1 cellular context compared by ENCODE assay signal in genomic region chr7:100483101-100483727, GRCh38.
TF ChIP-seq lines count a peak whose summit lies in the region.

No MANE protein-coding gene starts in this region.

TF ChIP-seq in K562, 482 proteins besides CTCF, POLR2A, EP300 and RAD21 (continued from another document and continues in another):
- TF ChIP-seq ZNF740 (CRISPR knock-in tag; IDR thresholded peaks at IDR 0.05): 0 out of 2 replicates have a peak, but pooled peaks have one; percentile 28
- TF ChIP-seq ZNF740 (tag; IDR thresholded peaks at IDR 0.05): no peak
- no peak for TF ChIP-seq RBM17 (IDR thresholded peaks at IDR 0.05; ENCODE audit: borderline replicate concordance, low read depth, low read length)
- no peak for TF ChIP-seq KLF10 (CRISPR knock-in tag; IDR thresholded peaks at IDR 0.05)
- no peak for TF ChIP-seq STAT5A (IDR thresholded peaks at IDR 0.05; ENCODE audit: borderline replicate concordance, low read length)
- peak; percentile 100 for TF ChIP-seq ZBTB7A (IDR thresholded peaks at IDR 0.05; ENCODE audit: borderline replicate concordance, control insufficient read depth, low read depth, low read length)
- 0 out of 2 replicates have a peak, but pooled peaks have one; percentile 42 for TF ChIP-seq ZNF431 (CRISPR knock-in tag; IDR thresholded peaks at IDR 0.05)
- no peak for TF ChIP-seq SUPT5H (IDR thresholded peaks at IDR 0.05)
- TF ChIP-seq ZNF316 (IDR thresholded peaks at IDR 0.05): no peak
- no peak for TF ChIP-seq SRSF9 (IDR thresholded peaks at IDR 0.05; ENCODE audit: borderline replicate concordance, low read depth, low read length)
- TF ChIP-seq ZNF146 (CRISPR knock-in tag; IDR thresholded peaks at IDR 0.05; ENCODE audit: unreplicated experiment): no peak
- TF ChIP-seq KAT8 (IDR thresholded peaks at IDR 0.05; ENCODE audit: low read depth): no peak
- TF ChIP-seq NR3C1 (CRISPR knock-in tag; IDR thresholded peaks at IDR 0.05): no peak
- no peak; the same call in 1 of the 2 replicates for TF ChIP-seq PREB (CRISPR knock-in tag; IDR thresholded peaks at IDR 0.05)
- TF ChIP-seq, protein P1, sequence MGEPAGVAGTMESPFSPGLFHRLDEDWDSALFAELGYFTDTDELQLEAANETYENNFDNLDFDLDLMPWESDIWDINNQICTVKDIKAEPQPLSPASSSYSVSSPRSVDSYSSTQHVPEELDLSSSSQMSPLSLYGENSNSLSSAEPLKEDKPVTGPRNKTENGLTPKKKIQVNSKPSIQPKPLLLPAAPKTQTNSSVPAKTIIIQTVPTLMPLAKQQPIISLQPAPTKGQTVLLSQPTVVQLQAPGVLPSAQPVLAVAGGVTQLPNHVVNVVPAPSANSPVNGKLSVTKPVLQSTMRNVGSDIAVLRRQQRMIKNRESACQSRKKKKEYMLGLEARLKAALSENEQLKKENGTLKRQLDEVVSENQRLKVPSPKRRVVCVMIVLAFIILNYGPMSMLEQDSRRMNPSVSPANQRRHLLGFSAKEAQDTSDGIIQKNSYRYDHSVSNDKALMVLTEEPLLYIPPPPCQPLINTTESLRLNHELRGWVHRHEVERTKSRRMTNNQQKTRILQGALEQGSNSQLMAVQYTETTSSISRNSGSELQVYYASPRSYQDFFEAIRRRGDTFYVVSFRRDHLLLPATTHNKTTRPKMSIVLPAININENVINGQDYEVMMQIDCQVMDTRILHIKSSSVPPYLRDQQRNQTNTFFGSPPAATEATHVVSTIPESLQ (CRISPR knock-in tag; IDR thresholded peaks at IDR 0.05): 0 out of 2 replicates have a peak, but pooled peaks have one; percentile 25
- peak; percentile 21 for TF ChIP-seq ETS2 (tag; IDR thresholded peaks at IDR 0.05; ENCODE audit: borderline replicate concordance, poor library complexity, severe bottlenecking)
- no peak for TF ChIP-seq ZNF41 (CRISPR knock-in tag; conservative IDR thresholded peaks at IDR 0.05)
- no peak for TF ChIP-seq KDM1A (IDR thresholded peaks at IDR 0.05)
- peak; percentile 98 for TF ChIP-seq KLF13 (tag; IDR thresholded peaks at IDR 0.05; ENCODE audit: borderline replicate concordance, low read depth)
- peak; percentile 54 for TF ChIP-seq JUND (IDR thresholded peaks at IDR 0.05; ENCODE audit: borderline replicate concordance, low read depth, low read length)
- no peak; the same call in 2 of the 3 replicates for TF ChIP-seq JUND (tag; IDR thresholded peaks at IDR 0.05; ENCODE audit: borderline replicate concordance, low read depth, low read length)
- TF ChIP-seq SAFB (IDR thresholded peaks at IDR 0.05; ENCODE audit: borderline replicate concordance, low read depth, low read length): 0 out of 2 replicates have a peak, but pooled peaks have one; percentile 39
- no peak for TF ChIP-seq CBX1 (IDR thresholded peaks at IDR 0.05; ENCODE audit: low read depth)
- TF ChIP-seq KAT2B (IDR thresholded peaks at IDR 0.05; ENCODE audit: low read depth, low read length): peak; percentile 59
- TF ChIP-seq BCL6 (CRISPR knock-in tag; IDR thresholded peaks at IDR 0.05): no peak
- TF ChIP-seq, protein P2, sequence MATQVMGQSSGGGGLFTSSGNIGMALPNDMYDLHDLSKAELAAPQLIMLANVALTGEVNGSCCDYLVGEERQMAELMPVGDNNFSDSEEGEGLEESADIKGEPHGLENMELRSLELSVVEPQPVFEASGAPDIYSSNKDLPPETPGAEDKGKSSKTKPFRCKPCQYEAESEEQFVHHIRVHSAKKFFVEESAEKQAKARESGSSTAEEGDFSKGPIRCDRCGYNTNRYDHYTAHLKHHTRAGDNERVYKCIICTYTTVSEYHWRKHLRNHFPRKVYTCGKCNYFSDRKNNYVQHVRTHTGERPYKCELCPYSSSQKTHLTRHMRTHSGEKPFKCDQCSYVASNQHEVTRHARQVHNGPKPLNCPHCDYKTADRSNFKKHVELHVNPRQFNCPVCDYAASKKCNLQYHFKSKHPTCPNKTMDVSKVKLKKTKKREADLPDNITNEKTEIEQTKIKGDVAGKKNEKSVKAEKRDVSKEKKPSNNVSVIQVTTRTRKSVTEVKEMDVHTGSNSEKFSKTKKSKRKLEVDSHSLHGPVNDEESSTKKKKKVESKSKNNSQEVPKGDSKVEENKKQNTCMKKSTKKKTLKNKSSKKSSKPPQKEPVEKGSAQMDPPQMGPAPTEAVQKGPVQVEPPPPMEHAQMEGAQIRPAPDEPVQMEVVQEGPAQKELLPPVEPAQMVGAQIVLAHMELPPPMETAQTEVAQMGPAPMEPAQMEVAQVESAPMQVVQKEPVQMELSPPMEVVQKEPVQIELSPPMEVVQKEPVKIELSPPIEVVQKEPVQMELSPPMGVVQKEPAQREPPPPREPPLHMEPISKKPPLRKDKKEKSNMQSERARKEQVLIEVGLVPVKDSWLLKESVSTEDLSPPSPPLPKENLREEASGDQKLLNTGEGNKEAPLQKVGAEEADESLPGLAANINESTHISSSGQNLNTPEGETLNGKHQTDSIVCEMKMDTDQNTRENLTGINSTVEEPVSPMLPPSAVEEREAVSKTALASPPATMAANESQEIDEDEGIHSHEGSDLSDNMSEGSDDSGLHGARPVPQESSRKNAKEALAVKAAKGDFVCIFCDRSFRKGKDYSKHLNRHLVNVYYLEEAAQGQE (CRISPR knock-in tag; IDR thresholded peaks at IDR 0.05; ENCODE audit: low read depth): 0 out of 2 replicates have a peak, but pooled peaks have one; percentile 24
- TF ChIP-seq ZBTB8A (IDR thresholded peaks at IDR 0.05; ENCODE audit: partially characterized antibody): no peak
- no peak for TF ChIP-seq SNRNP70 (optimal IDR thresholded peaks at IDR 0.05; ENCODE audit: low read depth, low read length)
- no peak for TF ChIP-seq PHF20 (IDR thresholded peaks at IDR 0.05; ENCODE audit: partially characterized antibody)
- no peak for TF ChIP-seq KHSRP (IDR thresholded peaks at IDR 0.05)
- no peak for TF ChIP-seq MAFG (tag; conservative IDR thresholded peaks at IDR 0.05)
- peak; percentile 91 for TF ChIP-seq ZEB2 (IDR thresholded peaks at IDR 0.05)
- TF ChIP-seq RREB1 (CRISPR knock-in tag; IDR thresholded peaks at IDR 0.05): no peak
- TF ChIP-seq HNRNPLL (IDR thresholded peaks at IDR 0.05; ENCODE audit: low read depth, low read length, poor library complexity, severe bottlenecking): peak; percentile 96
- no peak for TF ChIP-seq FOXO4 (CRISPR knock-in tag; IDR thresholded peaks at IDR 0.05)
- TF ChIP-seq, protein P3, sequence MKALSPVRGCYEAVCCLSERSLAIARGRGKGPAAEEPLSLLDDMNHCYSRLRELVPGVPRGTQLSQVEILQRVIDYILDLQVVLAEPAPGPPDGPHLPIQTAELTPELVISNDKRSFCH (CRISPR knock-in tag; IDR thresholded peaks at IDR 0.05): no peak
- TF ChIP-seq, protein P3 (tag; IDR thresholded peaks at IDR 0.05): peak; percentile 76
- peak; percentile 2 for TF ChIP-seq MEIS2 (IDR thresholded peaks at IDR 0.05; ENCODE audit: partially characterized antibody)
- peak in 1 of 2 experiments; percentile 32; a peak in 1 of 3 replicates for TF ChIP-seq CBX3 (IDR thresholded peaks at IDR 0.05; ENCODE audit: borderline replicate concordance in 1 of 2, low read length in 2 of 2)
- peak; percentile 60 for TF ChIP-seq PCBP1 (IDR thresholded peaks at IDR 0.05; ENCODE audit: low read depth, low read length, poor library complexity, severe bottlenecking)
- TF ChIP-seq DDX20 (tag; IDR thresholded peaks at IDR 0.05; ENCODE audit: low read depth): no peak
- peak; percentile 48 for TF ChIP-seq GABPA (tag; conservative IDR thresholded peaks at IDR 0.05; ENCODE audit: low read depth)
- TF ChIP-seq DPF2 (IDR thresholded peaks at IDR 0.05): peak; percentile 31; the same call in 1 of the 2 replicates
- TF ChIP-seq KLF16 (IDR thresholded peaks at IDR 0.05): 0 out of 2 replicates have a peak, but pooled peaks have one; percentile 29
- TF ChIP-seq KDM4B (IDR thresholded peaks at IDR 0.05; ENCODE audit: borderline replicate concordance in 2 of 2, low read depth in 1 of 2): peak in 1 of 2 experiments; percentile 78; a peak in 1 of 4 replicates
- no peak; the same call in 1 of the 2 replicates for TF ChIP-seq ILF3 (IDR thresholded peaks at IDR 0.05; ENCODE audit: borderline replicate concordance)
- TF ChIP-seq SRSF1 (IDR thresholded peaks at IDR 0.05; ENCODE audit: low read depth, low read length): no peak
- no peak for TF ChIP-seq ARHGAP35 (IDR thresholded peaks at IDR 0.05; ENCODE audit: partially characterized antibody)
- TF ChIP-seq, protein P4, sequence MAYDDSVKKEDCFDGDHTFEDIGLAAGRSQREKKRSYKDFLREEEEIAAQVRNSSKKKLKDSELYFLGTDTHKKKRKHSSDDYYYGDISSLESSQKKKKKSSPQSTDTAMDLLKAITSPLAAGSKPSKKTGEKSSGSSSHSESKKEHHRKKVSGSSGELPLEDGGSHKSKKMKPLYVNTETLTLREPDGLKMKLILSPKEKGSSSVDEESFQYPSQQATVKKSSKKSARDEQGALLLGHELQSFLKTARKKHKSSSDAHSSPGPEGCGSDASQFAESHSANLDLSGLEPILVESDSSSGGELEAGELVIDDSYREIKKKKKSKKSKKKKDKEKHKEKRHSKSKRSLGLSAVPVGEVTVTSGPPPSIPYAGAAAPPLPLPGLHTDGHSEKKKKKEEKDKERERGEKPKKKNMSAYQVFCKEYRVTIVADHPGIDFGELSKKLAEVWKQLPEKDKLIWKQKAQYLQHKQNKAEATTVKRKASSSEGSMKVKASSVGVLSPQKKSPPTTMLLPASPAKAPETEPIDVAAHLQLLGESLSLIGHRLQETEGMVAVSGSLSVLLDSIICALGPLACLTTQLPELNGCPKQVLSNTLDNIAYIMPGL (CRISPR knock-in tag; IDR thresholded peaks at IDR 0.05): peak; percentile 89; the same call in 1 of the 2 replicates
- TF ChIP-seq SRSF3 (IDR thresholded peaks at IDR 0.05; ENCODE audit: insufficient read depth, low read length): no peak
- TF ChIP-seq PHF8 (IDR thresholded peaks at IDR 0.05; ENCODE audit: borderline replicate concordance, low read length): peak; percentile 46; the same call in 1 of the 2 replicates
- no peak for TF ChIP-seq HOXB6 (CRISPR knock-in tag; IDR thresholded peaks at IDR 0.05; ENCODE audit: borderline replicate concordance)
- 0 out of 2 replicates have a peak, but pooled peaks have one; percentile 52 for TF ChIP-seq SP1 (CRISPR knock-in tag; IDR thresholded peaks at IDR 0.05)
- TF ChIP-seq GABPB1 (CRISPR knock-in tag; IDR thresholded peaks at IDR 0.05): peak; percentile 34; the same call in 1 of the 2 replicates
